11 cellular contexts compared by ENCODE assay signal in genomic region chr7:539731-540411, GRCh38.
DNase-seq lines count a peak whose midpoint lies in the region; ATAC-seq and TF ChIP-seq lines count a peak whose summit lies in the region.
"Had no signal": no experiment of that assay in that cellular context is flagged by ENCODE, and none has a peak within 500 bp of the region (broad histone marks: within the 10 kb centered on the region; RNA-seq: fewer than 3 reads in every experiment).

No MANE protein-coding gene starts in this region.

- no peaks in the 10 kb centered on the region for H3K36me3 ChIP-seq in mucosa of rectum (ENCODE audit: control insufficient read depth in 2 of 2, insufficient read depth in 2 of 2, low read length in 2 of 2)

- H3K27ac ChIP-seq in mucosa of rectum (ENCODE audit: low read depth in 2 of 2, low read length in 2 of 2), result peak overlapping the region; percentile 86 to 89

- H3K9ac ChIP-seq in mucosa of rectum (ENCODE audit: low read depth in 1 of 2, low read length in 2 of 2), result peak overlapping the region; percentile 47 to 60

- H3K27me3 ChIP-seq in mucosa of rectum (ENCODE audit: control insufficient read depth in 2 of 2, insufficient read depth in 2 of 2, low read length in 2 of 2), result no peaks in the 10 kb centered on the region

- CTCF ChIA-PET in GM10248 (lab: Yijun Ruan, JAX), result no interaction called here

- ATAC-seq in GM21786 (IDR thresholded peaks at IDR 0.05; ENCODE audit: unreplicated experiment), result no peak

- POLR2A ChIA-PET in GM10248 (lab: Yijun Ruan, JAX), result no interaction called here

- no peak overlapping the region for H3K4me3 ChIP-seq in cardiac fibroblast (replicated peaks in 1 of 2; ENCODE audit: low read depth in 2 of 2, low read length in 2 of 2)
- H3K4me3 ChIP-seq in mucosa of rectum (ENCODE audit: low read length in 2 of 2), result no peak overlapping the region
- H3K4me3 ChIP-seq: skin epidermis had no signal

- H3K9me3 ChIP-seq in mucosa of rectum (ENCODE audit: control insufficient read depth in 2 of 2, low read length in 2 of 2), result no peaks in the 10 kb centered on the region

- peaks cover 24 to 26% of the 10 kb centered on the region in 2 donors for H3K4me1 ChIP-seq in mucosa of rectum (ENCODE audit: control insufficient read depth in 2 of 2, insufficient read depth in 2 of 2, low read length in 2 of 2)

- TF ChIP-seq CTCF in cardiac fibroblast (IDR thresholded peaks at IDR 0.05; ENCODE audit: low read depth, low read length), result no peak
- no peak for TF ChIP-seq CTCF in GM10248 (IDR thresholded peaks at IDR 0.05; ENCODE audit: control extremely low read depth, extremely low read depth, low read depth, missing control alignments)
- no peak for TF ChIP-seq CTCF in GM10266 (IDR thresholded peaks at IDR 0.05; ENCODE audit: control insufficient read depth, insufficient read depth, low read depth, missing control alignments)

- peak; percentile 53 for DNase-seq in DMS79 (lab: John Stamatoyannopoulos, UW)
- peak; percentile 80 for DNase-seq in NCI-H1694 treated with DMSO at 0.1 percent for 48 hours (lab: John Stamatoyannopoulos, UW)
- DNase-seq in cardiac fibroblast (ENCODE audit: low read depth in 2 of 2), result peak; percentile 14 to 56
- DNase-seq in GM10248 (ENCODE audit: extremely low spot score), result no peak
- no peak for DNase-seq in NCI-H446 (lab: John Stamatoyannopoulos, UW)
- no peak for DNase-seq in GM10266 (ENCODE audit: extremely low spot score)
- DNase-seq: activated T-cell treated with anti-CD3 and anti-CD28 coated beads for 4 hours, DMS153 had no signal

Comparison
In these comparisons a context has a peak if more than half of its experiments do, and no peak if none do; other contexts are left out.
1. DNase-seq: peak in DMS79 (single experiment), NCI-H1694 treated with DMSO at 0.1 percent for 48 hours (single experiment) and cardiac fibroblast (2 of 2); none in GM10248 (single experiment), NCI-H446 (0 of 2) and GM10266 (single experiment).